ENCODE assay signal across 15 cellular contexts in the genomic region with DNA sequence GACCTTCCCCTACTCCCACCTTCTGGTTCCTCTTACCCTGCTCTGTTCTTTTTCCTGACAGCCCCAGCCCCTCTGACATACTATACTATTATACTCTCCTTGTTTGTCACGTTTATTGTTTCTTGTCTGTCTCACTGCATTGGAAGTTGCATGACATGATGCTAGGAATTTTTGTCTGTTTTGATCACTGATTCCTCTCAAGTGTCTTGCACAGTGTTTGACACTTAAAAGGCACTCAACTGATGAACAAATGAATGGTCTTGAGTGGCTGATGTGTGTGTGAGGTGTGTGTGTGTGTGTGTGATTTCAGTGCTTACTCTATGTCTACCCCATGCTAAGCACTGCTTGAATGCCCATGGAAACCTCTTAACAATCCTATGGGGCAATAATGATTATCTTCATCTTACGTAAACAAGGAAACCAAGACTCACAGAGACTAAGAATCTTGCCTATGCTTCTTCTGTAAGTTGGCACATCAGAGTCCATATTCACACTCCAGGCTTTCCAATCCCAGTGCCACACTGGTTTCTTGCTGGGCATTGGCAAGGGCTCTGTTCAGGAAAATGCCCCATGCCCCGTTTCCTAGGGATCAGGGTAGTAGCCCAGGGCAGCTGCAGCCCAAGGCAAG. TPM values are rescaled to one million over a fixed set of nuclear protein-coding genes. Genes with fewer than 3 reads are reported as not detected.
DNase-seq lines count a peak whose midpoint lies in the region; ATAC-seq and TF ChIP-seq lines count a peak whose summit lies in the region.
"Had no signal": no experiment of that assay in that cellular context is flagged by ENCODE, and none has a peak within 500 bp of the region (broad histone marks: within the 10 kb centered on the region; RNA-seq: fewer than 3 reads in every experiment).

No MANE protein-coding gene starts in this region.

- H2BK12ac ChIP-seq in trophoblast cell (ENCODE audit: low read length), result peak overlapping the region; percentile 59

- POLR2A ChIA-PET in Caco-2 (lab: Charles Lee), result interaction anchor here (1.0 kb wide), 1 partner anchor 42 kb away, joined by 4 read pairs; no protein-coding TSS in a partner anchor

- H2AK5ac ChIP-seq in trophoblast cell (ENCODE audit: low read length), result peak overlapping the region; percentile 55

- no peaks in the 10 kb centered on the region for H3K36me3 Mint-ChIP-seq in Caco-2 (ENCODE audit: insufficient read depth, unreplicated experiment)
- H3K36me3 Mint-ChIP-seq in chondrocyte (ENCODE audit: low read depth), result no peaks in the 10 kb centered on the region
- H3K36me3 Mint-ChIP-seq: activated CD8-positive, alpha-beta memory T cell treated with anti-CD3 and anti-CD28 coated beads, Interleukin-2, amount 10 ng/mL, durations not matched to agents 7 days and 5 days; memory B cell had no signal

- intact Hi-C loops in Caco-2 (cut with micrococcal nuclease; ENCODE audit: unreplicated experiment), result loop anchor here (2.0 to 5.0 kb wide), 2 partner anchors 16 to 45 kb away; no protein-coding TSS in a partner anchor

- TF ChIP-seq CTCF in Caco-2 (IDR thresholded peaks at IDR 0.05; ENCODE audit: insufficient read depth in 1 of 2, low read depth in 1 of 2, low read length in 1 of 2, severe bottlenecking in 1 of 2, unreplicated experiment in 1 of 2) (no peak), chondrocyte (IDR thresholded peaks at IDR 0.05) (no peak)

- no CpG with 5 or more reads among the region's 3 CpGs for WGBS in trophoblast cell (ENCODE audit: extremely low coverage, insufficient coverage, insufficient read length)

- peak overlapping the region; percentile 70 for H2BK120ac ChIP-seq in trophoblast cell (ENCODE audit: insufficient read depth, low read length, poor library complexity)

- H3K4me1 Mint-ChIP-seq in Caco-2 (ENCODE audit: low read depth, unreplicated experiment), result peaks cover 24% of the 10 kb centered on the region
- no peaks in the 10 kb centered on the region for H3K4me1 Mint-ChIP-seq in chondrocyte (ENCODE audit: low read depth)
- H3K4me1 Mint-ChIP-seq: activated CD8-positive, alpha-beta memory T cell treated with anti-CD3 and anti-CD28 coated beads, Interleukin-2, amount 10 ng/mL, durations not matched to agents 7 days and 5 days; memory B cell had no signal

- H2AFZ ChIP-seq in trophoblast cell (ENCODE audit: insufficient read depth, low read length, poor library complexity), result no peak overlapping the region

- no peak overlapping the region for H2BK5ac ChIP-seq in trophoblast cell (ENCODE audit: low read depth, low read length, poor library complexity)

- no peak overlapping the region for H4K12ac ChIP-seq in trophoblast cell (ENCODE audit: low read depth, low read length)

- CTCF ChIA-PET in Caco-2 (lab: Charles Lee), result interaction anchor here (1.0 to 1.3 kb wide), 3 partner anchors 52 to 66 kb away, joined by 3 read pairs; no protein-coding TSS in a partner anchor

- no peaks in the 10 kb centered on the region for H3K27me3 Mint-ChIP-seq in Caco-2 (ENCODE audit: insufficient read depth, unreplicated experiment)
- no peaks in the 10 kb centered on the region for H3K27me3 Mint-ChIP-seq in chondrocyte (ENCODE audit: low read depth)
- H3K27me3 Mint-ChIP-seq: memory B cell had no signal

- H3K9me3 ChIP-seq in Caco-2, result no peaks in the 10 kb centered on the region
- H3K9me3 ChIP-seq in trophoblast cell (ENCODE audit: insufficient read depth, low read depth, low read length), result no peaks in the 10 kb centered on the region

- H3K4ac ChIP-seq in trophoblast cell (ENCODE audit: low read depth, low read length), result peak overlapping the region; percentile 13

- BruUV-seq in Caco-2 (replicated peaks; lab: Mats Ljungman, UMichigan), result no TSS peak

- no peaks in the 10 kb centered on the region for H3K79me2 ChIP-seq in trophoblast cell (ENCODE audit: control insufficient read depth, insufficient read depth, low read length, poor library complexity)

- H3K27ac Mint-ChIP-seq in Caco-2 (ENCODE audit: unreplicated experiment), result peak overlapping the region; percentile 48
- no peak overlapping the region for H3K27ac Mint-ChIP-seq in chondrocyte (ENCODE audit: unreplicated experiment)
- H3K27ac Mint-ChIP-seq: activated CD8-positive, alpha-beta memory T cell treated with anti-CD3 and anti-CD28 coated beads, Interleukin-2, amount 10 ng/mL, durations not matched to agents 7 days and 5 days; memory B cell; nephron progenitor cell had no signal

- H3K9ac ChIP-seq in trophoblast cell (ENCODE audit: low read length), result no peak overlapping the region

- no peak overlapping the region for H3K4me2 ChIP-seq in trophoblast cell (ENCODE audit: low read length)

- no peak overlapping the region for H3K23ac ChIP-seq in trophoblast cell (ENCODE audit: low read length)

- peak overlapping the region; percentile 88 for H4K91ac ChIP-seq in trophoblast cell (ENCODE audit: low read depth, low read length)

- peak overlapping the region; percentile 40 for H4K8ac ChIP-seq in trophoblast cell (ENCODE audit: low read depth, low read length)

- no peak for ATAC-seq in GM21786 (IDR thresholded peaks at IDR 0.05; ENCODE audit: unreplicated experiment)
- ATAC-seq: activated CD8-positive, alpha-beta memory T cell treated with anti-CD3 and anti-CD28 coated beads, Interleukin-2, amount 10 ng/mL, durations not matched to agents 7 days and 5 days had no signal

- no peak overlapping the region for H3K4me3 ChIP-seq in Caco-2 (ENCODE audit: low read depth, low read length)
- no peak overlapping the region for H3K4me3 ChIP-seq in trophoblast cell (ENCODE audit: low read depth, low read length)

- H3K79me1 ChIP-seq in trophoblast cell (ENCODE audit: low read length), result peaks cover 8% of the 10 kb centered on the region

- no peak overlapping the region for H3K27ac ChIP-seq in trophoblast cell (ENCODE audit: low read depth, low read length)

- peak overlapping the region; percentile 35 for H3K18ac ChIP-seq in trophoblast cell (ENCODE audit: low read length)

- no peak for DNase-seq in Caco-2
- DNase-seq in NCI-H2029 treated with DMSO at 0.1 percent for 48 hours (lab: John Stamatoyannopoulos, UW), result peak; percentile 73
- peak; percentile 12 for DNase-seq in fibroblast of gingiva (ENCODE audit: low read depth)
- peak in 1 of 2 donors; percentile 64 for DNase-seq in trophoblast cell
- DNase-seq in activated CD4-positive, CD25-positive, alpha-beta regulatory T cell (lab: John Stamatoyannopoulos, UW), result no peak
- DNase-seq in NOMO-1 treated with DMSO at 0.1 percent for 48 hours (lab: John Stamatoyannopoulos, UW; ENCODE audit: unreplicated experiment), result no peak
- DNase-seq in chondrocyte (ENCODE audit: low spot score), result no peak
- DNase-seq: activated CD8-positive, alpha-beta memory T cell treated with anti-CD3 and anti-CD28 coated beads, Interleukin-2, amount 10 ng/mL, durations not matched to agents 7 days and 5 days; activated effector memory CD4-positive, alpha-beta T cell treated with Interleukin-2 at 50 U/mL for 16 hours; amniotic stem cell; nephron progenitor cell; SHP77 treated with DMSO at 0.1 percent for 48 hours; T-helper 2 cell had no signal

- H3K36me3 ChIP-seq in Caco-2 (ENCODE audit: control insufficient read depth, insufficient read depth, low read length), result no peaks in the 10 kb centered on the region
- H3K36me3 ChIP-seq in trophoblast cell (ENCODE audit: control insufficient read depth in 1 of 2, insufficient read depth in 2 of 2, low read length in 2 of 2), result no peaks in the 10 kb centered on the region

- peak overlapping the region; percentile 15 for H3K4me3 Mint-ChIP-seq in Caco-2 (ENCODE audit: unreplicated experiment)
- H3K4me3 Mint-ChIP-seq in chondrocyte (ENCODE audit: unreplicated experiment), result no peak overlapping the region
- H3K4me3 Mint-ChIP-seq: activated CD8-positive, alpha-beta memory T cell treated with anti-CD3 and anti-CD28 coated beads, Interleukin-2, amount 10 ng/mL, durations not matched to agents 7 days and 5 days; memory B cell; nephron progenitor cell had no signal

- H3K4me1 ChIP-seq in Caco-2 (peaks cover 27% of the 10 kb centered on the region), trophoblast cell (ENCODE audit: control insufficient read depth in 1 of 2, insufficient read depth in 2 of 2, low read length in 2 of 2) (peaks cover 10 to 14% of the 10 kb centered on the region in 2 experiments)

- peak overlapping the region; percentile 25 for H3K14ac ChIP-seq in trophoblast cell (ENCODE audit: low read length)

- no peaks in the 10 kb centered on the region for H3K27me3 ChIP-seq in Caco-2 (replicated peaks; ENCODE audit: control insufficient read depth, insufficient read depth, low read length)
- H3K27me3 ChIP-seq in trophoblast cell (ENCODE audit: insufficient read depth, low read length), result no peaks in the 10 kb centered on the region

- H3K9me3 Mint-ChIP-seq in Caco-2 (ENCODE audit: unreplicated experiment) (no peaks in the 10 kb centered on the region), chondrocyte (ENCODE audit: low read depth) (peaks cover 10% of the 10 kb centered on the region)
- H3K9me3 Mint-ChIP-seq: memory B cell, nephron progenitor cell had no signal

RNA-seq across cellular contexts. Expression of a gene that starts 59.7 kb away (rescaled TPM):
- 479 and 508 TPM in 2 replicates for total RNA-seq in Caco-2 (2022)
- polyA plus RNA-seq in trophoblast cell (2013), result 247 and 256 TPM in 2 replicates
- total RNA-seq in chondrocyte, result 171 to 196 TPM (median 188 TPM) in 3 replicates

Comparison
In these comparisons a context has a peak if more than half of its experiments do, and no peak if none do; other contexts are left out.
1. DNase-seq: peak in NCI-H2029 treated with DMSO at 0.1 percent for 48 hours (single experiment) and fibroblast of gingiva (single experiment); none in Caco-2 (0 of 2), activated CD4-positive, CD25-positive, alpha-beta regulatory T cell (0 of 4), NOMO-1 treated with DMSO at 0.1 percent for 48 hours (single experiment) and chondrocyte (single experiment).